ENCODE assay signal across 19 cellular contexts in the genomic region with DNA sequence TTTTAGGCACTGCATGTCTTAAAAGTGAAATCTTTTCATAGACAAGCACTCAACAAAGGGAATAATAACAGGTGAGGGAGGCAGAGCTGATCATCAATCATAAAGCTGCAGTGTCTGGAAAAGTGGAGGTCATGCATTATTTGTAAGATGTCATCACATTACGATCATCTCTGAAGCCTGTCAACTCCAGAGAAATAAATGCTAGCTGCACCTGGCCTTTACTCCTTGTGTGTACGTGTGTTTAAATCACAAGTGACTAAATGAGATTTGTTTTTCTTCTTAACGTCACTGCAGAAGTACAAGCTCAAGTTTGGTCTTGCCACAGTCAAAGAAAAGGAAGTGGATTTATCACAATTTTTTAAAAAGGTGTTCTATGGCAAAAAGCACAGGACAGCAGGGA.
DNase-seq lines count a peak whose midpoint lies in the region; ATAC-seq and TF ChIP-seq lines count a peak whose summit lies in the region.
"Had no signal": no experiment of that assay in that cellular context is flagged by ENCODE, and none has a peak within 500 bp of the region (broad histone marks: within the 10 kb centered on the region; RNA-seq: fewer than 3 reads in every experiment).

No MANE protein-coding gene starts in this region.

- ATAC-seq in psoas muscle (peak in 3 of 4 donors; percentile 64 to 84 (median 65)), HG03378 (IDR thresholded peaks at IDR 0.05; ENCODE audit: unreplicated experiment) (no peak), HG03280 (IDR thresholded peaks at IDR 0.05; ENCODE audit: unreplicated experiment) (no peak)
- ATAC-seq: activated CD4-positive, alpha-beta T cell treated with anti-CD3 and anti-CD28 coated beads for 36 hours; activated CD8-positive, alpha-beta memory T cell treated with anti-CD3 and anti-CD28 coated beads, Interleukin-2, amount 10 ng/mL, durations not matched to agents 7 days and 5 days; HCT116; left lobe of liver; natural killer cell; Panc1 had no signal

- no peaks in the 10 kb centered on the region for H3K27me3 ChIP-seq in psoas muscle (ENCODE audit: insufficient read depth in 3 of 3, low read length in 2 of 3)
- H3K27me3 ChIP-seq: sigmoid colon, suprapubic skin had no signal

- DNase-seq in NCI-H1417 treated with DMSO at 0.1 percent for 48 hours (lab: John Stamatoyannopoulos, UW), result peak; percentile 46
- DNase-seq in NCI-H69 (lab: John Stamatoyannopoulos, UW), result peak; percentile 19
- DNase-seq in epithelial cell of prostate (ENCODE audit: low read depth, low spot score), result no peak
- DNase-seq in psoas muscle, result no peak
- DNase-seq in T-helper 9 cell, result no peak
- DNase-seq: activated CD4-positive, alpha-beta T cell treated with anti-CD3 and anti-CD28 coated beads for 36 hours; activated CD8-positive, alpha-beta memory T cell treated with anti-CD3 and anti-CD28 coated beads, Interleukin-2, amount 10 ng/mL, durations not matched to agents 7 days and 5 days; CD4-positive, alpha-beta memory T cell; effector CD8-positive, alpha-beta T cell; glutamatergic neuron; natural killer cell; NCI-H1694 treated with DMSO at 0.1 percent for 48 hours; sigmoid colon had no signal

- H3K27ac ChIP-seq in epithelial cell of prostate (peak overlapping the region; percentile 61), psoas muscle (no peak overlapping the region)
- H3K27ac ChIP-seq: sigmoid colon, suprapubic skin had no signal

- no peak for TF ChIP-seq CTCF in psoas muscle (IDR thresholded peaks at IDR 0.05)

- H3K4me1 ChIP-seq in psoas muscle, result no peaks in the 10 kb centered on the region
- H3K4me1 ChIP-seq: sigmoid colon, suprapubic skin had no signal

- H3K36me3 ChIP-seq in psoas muscle (ENCODE audit: insufficient read depth in 1 of 2, low read depth in 1 of 2), result no peaks in the 10 kb centered on the region
- H3K36me3 ChIP-seq: sigmoid colon, suprapubic skin had no signal

- intact Hi-C loops in psoas muscle (cut with DNase I), result no loop called here

- H3K4me3 ChIP-seq in psoas muscle, result no peak overlapping the region
- H3K4me3 ChIP-seq: sigmoid colon, suprapubic skin had no signal

- no peaks in the 10 kb centered on the region for H3K9me3 ChIP-seq in psoas muscle
- H3K9me3 ChIP-seq: sigmoid colon, suprapubic skin had no signal

- 29 to 41% (median 30%) methylated on average over 3 of the region's 3 CpGs for WGBS in psoas muscle, 3 donors

Comparison
In these comparisons a context has a peak if more than half of its experiments do, and no peak if none do; other contexts are left out.
1. DNase-seq: peak in NCI-H1417 treated with DMSO at 0.1 percent for 48 hours (single experiment) and NCI-H69 (single experiment); none in epithelial cell of prostate (single experiment), psoas muscle (0 of 2) and T-helper 9 cell (single experiment).
2. ATAC-seq: peak in psoas muscle (3 of 4); none in HG03378 (single experiment) and HG03280 (single experiment).